In the genomic region with DNA sequence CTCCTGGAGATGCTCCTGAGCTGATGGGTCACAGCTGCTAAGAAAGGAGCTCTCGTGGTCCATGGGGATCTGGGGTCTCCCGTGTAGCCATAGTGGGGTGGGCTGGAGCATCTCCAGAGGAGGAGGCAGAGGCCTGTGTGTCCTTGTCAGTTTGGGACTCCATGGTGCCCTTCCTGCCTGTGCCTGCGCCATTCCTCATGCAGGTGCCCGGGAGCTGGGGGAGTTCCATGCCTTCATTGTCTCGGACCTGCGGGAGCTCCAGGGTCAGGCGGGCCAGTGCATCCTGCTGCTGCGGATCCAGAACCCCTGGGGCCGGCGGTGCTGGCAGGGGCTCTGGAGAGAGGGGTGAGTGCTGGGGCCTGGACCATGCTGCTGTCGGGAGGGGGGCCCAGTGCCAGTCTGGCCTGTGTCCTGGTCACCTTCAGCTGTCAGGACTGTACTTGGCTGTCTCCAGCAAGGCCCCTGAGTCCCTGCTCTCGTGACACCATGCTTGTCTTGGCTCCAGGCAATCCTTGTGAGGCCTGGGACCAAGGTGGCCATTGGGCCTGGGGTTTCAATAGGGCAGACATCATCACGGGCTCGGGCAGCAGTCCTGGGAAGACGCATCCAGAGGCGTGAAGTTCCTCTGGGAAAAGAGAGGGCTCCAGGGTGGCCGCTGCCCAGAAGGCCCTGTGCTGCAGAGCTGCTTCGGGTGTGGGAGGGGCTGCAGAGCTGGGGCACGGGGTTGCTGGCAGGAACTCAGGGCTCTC, we compare ENCODE assay signal across 13 cellular contexts. TPM values are rescaled to one million over a fixed set of nuclear protein-coding genes. Genes with fewer than 3 reads are reported as not detected.
DNase-seq lines count a peak whose midpoint lies in the region; ATAC-seq and TF ChIP-seq lines count a peak whose summit lies in the region.
"Had no signal": no experiment of that assay in that cellular context is flagged by ENCODE, and none has a peak within 500 bp of the region (broad histone marks: within the 10 kb centered on the region; RNA-seq: fewer than 3 reads in every experiment).

No MANE protein-coding gene starts in this region.

- intact Hi-C loops in cardiac septum (cut with DNase I) (no loop called here), mucosa of descending colon (cut with DNase I, micrococcal nuclease) (no loop called here)

- H3K4me3 ChIP-seq in mucosa of descending colon: no peak overlapping the region
- H3K4me3 ChIP-seq: hepatocyte had no signal

- no peak for TF ChIP-seq CTCF in mucosa of descending colon (IDR thresholded peaks at IDR 0.05)

- no peak for ATAC-seq in mucosa of descending colon
- no peak for ATAC-seq in GM19463 (IDR thresholded peaks at IDR 0.05; ENCODE audit: unreplicated experiment)

- H3K4me1 ChIP-seq in mucosa of descending colon (ENCODE audit: low read depth): no peaks in the 10 kb centered on the region

- no peaks in the 10 kb centered on the region for H3K9me3 ChIP-seq in mucosa of descending colon

- peak; percentile 0 for DNase-seq in stimulated activated CD4-positive, alpha-beta T cell treated with anti-CD3 and anti-CD28 coated beads, Interleukin-4, amount 100 ng/mL, for 1 hour
- no peak for DNase-seq in stimulated activated CD4-positive, alpha-beta T cell treated with anti-CD3 and anti-CD28 coated beads, Interleukin-15, amount 100 ng/mL, for 24 hours
- DNase-seq in cardiac septum (ENCODE audit: low spot score): peak; percentile 78
- peak in 2 of 3 donors; percentile 21 to 45 for DNase-seq in mucosa of descending colon
- no peak for DNase-seq in Kasumi-1 (lab: John Stamatoyannopoulos, UW)
- no peak for DNase-seq in NCI-H1436 treated with DMSO at 0.1 percent for 48 hours (lab: John Stamatoyannopoulos, UW)
- DNase-seq in NCI-H226: no peak
- DNase-seq: activated CD4-positive, alpha-beta T cell treated with anti-CD3 and anti-CD28 coated beads, Interleukin-2, amount 50 U/mL, for 48 hours; DND-41; islet precursor cell; midbrain had no signal

- H3K36me3 ChIP-seq in mucosa of descending colon (ENCODE audit: low read depth): no peaks in the 10 kb centered on the region

RNA-seq across cellular contexts. Expression of a gene that starts 7.3 kb away (rescaled TPM):
- total RNA-seq in cardiac septum (24.3 TPM), mucosa of descending colon (10 to 100 TPM; 34.0 to 55.5 (median 40.4) TPM)

RNA-seq across cellular contexts. Expression of a gene that starts 25.6 kb away (rescaled TPM):
- total RNA-seq in cardiac septum (73.8 TPM), mucosa of descending colon (100 to 1,000 TPM in 1 of 3 donors, 10 to 100 TPM in 2; 76.4 to 119 (median 76.9) TPM)

RNA-seq across cellular contexts. Expression of a gene that starts 31.4 kb away (rescaled TPM):
- total RNA-seq in cardiac septum (1.5 TPM), mucosa of descending colon (100 to 1,000 TPM in 1 of 3 donors, 10 to 100 TPM in 2; 47.1 to 132 (median 76.8) TPM)

RNA-seq across cellular contexts. Expression of a gene that starts 33.7 kb away (rescaled TPM):
- total RNA-seq in cardiac septum (9.7 TPM), mucosa of descending colon (1 to 10 TPM; 3.5 to 5.3 (median 4.3) TPM)

RNA-seq across cellular contexts. Expression of a gene that starts 36.1 kb away (rescaled TPM):
- total RNA-seq in cardiac septum (8.2 TPM), mucosa of descending colon (10 to 100 TPM; 23.0 to 32.7 (median 23.5) TPM)

Comparison
In these comparisons a context has a peak if more than half of its experiments do, and no peak if none do; other contexts are left out.
1. DNase-seq: peak in stimulated activated CD4-positive, alpha-beta T cell treated with anti-CD3 and anti-CD28 coated beads, Interleukin-4, amount 100 ng/mL, for 1 hour (single experiment), cardiac septum (single experiment) and mucosa of descending colon (2 of 3); none in stimulated activated CD4-positive, alpha-beta T cell treated with anti-CD3 and anti-CD28 coated beads, Interleukin-15, amount 100 ng/mL, for 24 hours (single experiment), Kasumi-1 (0 of 2), NCI-H1436 treated with DMSO at 0.1 percent for 48 hours (single experiment) and NCI-H226 (single experiment).
2. RNA of a gene that starts 31.4 kb away (total RNA-seq): 47.1 to 132 TPM in mucosa of descending colon; 1.5 TPM in cardiac septum (single experiment); every median in the first group is over 10 times any median in the second.